Comparison of ENCODE assay signal across 31 cellular contexts in the genomic region with DNA sequence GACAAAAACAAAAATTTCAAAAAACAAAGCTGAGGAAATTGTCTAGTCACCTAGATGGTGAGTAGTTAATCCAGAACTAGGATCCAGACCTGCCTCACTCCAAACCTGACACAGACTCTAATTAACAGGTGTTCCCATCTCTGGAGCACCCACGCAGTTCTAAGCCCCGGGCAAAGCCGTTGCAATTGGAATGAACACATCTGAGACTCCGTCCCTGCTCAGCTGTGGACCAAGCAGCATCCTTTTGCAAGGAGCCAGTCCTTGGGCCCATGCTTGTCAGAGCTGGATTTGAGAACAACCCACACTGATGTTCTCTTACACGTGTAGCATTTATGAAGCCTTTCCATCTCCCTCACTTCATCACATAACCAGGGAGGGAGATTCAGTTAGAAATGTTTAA. TPM values are rescaled to one million over a fixed set of nuclear protein-coding genes. Genes with fewer than 3 reads are reported as not detected.
DNase-seq lines count a peak whose midpoint lies in the region; ATAC-seq and TF ChIP-seq lines count a peak whose summit lies in the region.
"Had no signal": no experiment of that assay in that cellular context is flagged by ENCODE, and none has a peak within 500 bp of the region (broad histone marks: within the 10 kb centered on the region; RNA-seq: fewer than 3 reads in every experiment).

No MANE protein-coding gene starts in this region.

- peaks cover 18 to 98% (median 80%) of the 10 kb centered on the region in 9 donors for H3K4me1 ChIP-seq in heart right ventricle
- H3K4me1 ChIP-seq in esophagus (ENCODE audit: control insufficient read depth in 2 of 2, insufficient read depth in 2 of 2, low read length in 1 of 2): no peaks in the 10 kb centered on the region
- peaks cover 90 to 97% of the 10 kb centered on the region in 2 donors for H3K4me1 ChIP-seq in gastrocnemius medialis
- peaks cover 24 to 31% (median 29%) of the 10 kb centered on the region in 4 donors for H3K4me1 ChIP-seq in upper lobe of left lung
- H3K4me1 ChIP-seq: breast epithelium had no signal

- TF ChIP-seq POLR2A in gastrocnemius medialis (IDR thresholded peaks at IDR 0.05): no peak
- no peak for TF ChIP-seq POLR2A in upper lobe of left lung (IDR thresholded peaks at IDR 0.05)

- WGBS in heart right ventricle, 2 donors: 84 to 88% methylated on average over 5 of the region's 5 CpGs
- 73 to 82% methylated on average over 5 of the region's 5 CpGs for WGBS in esophagus, 2 donors
- WGBS in upper lobe of left lung, 2 donors: 84 to 96% methylated on average over 5 of the region's 5 CpGs

- H3K27ac Mint-ChIP-seq in endothelial cell (ENCODE audit: unreplicated experiment): no peak overlapping the region
- H3K27ac Mint-ChIP-seq: activated CD4-positive, alpha-beta memory T cell treated with anti-CD3 and anti-CD28 coated beads, Interleukin-2, amount 10 ng/mL, durations not matched to agents 7 days and 5 days; activated naive CD4-positive, alpha-beta T cell treated with anti-CD3 and anti-CD28 coated beads, Interleukin-2, amount 10 ng/mL, durations not matched to agents 7 days and 5 days; natural killer cell treated with Interleukin-12 subunit alpha and Interleukin-12 subunit beta and Interleukin-15 and Interleukin-18, amount 100 ng/mL, for 72 hours; T-helper 1 cell treated with Interleukin-12 subunit alpha and Interleukin-12 subunit beta and Interleukin-4 antibody, amounts not matched to agents 30 μg/mL and 1 μg/mL, for 36 hours had no signal

- H3K27ac ChIP-seq in heart right ventricle: peak overlapping the region in 7 of 10 donors; percentile 25 to 76 (median 59)
- H3K27ac ChIP-seq in esophagus (ENCODE audit: low read depth in 2 of 2, low read length in 1 of 2): peak overlapping the region; percentile 17
- H3K27ac ChIP-seq in gastrocnemius medialis: peak overlapping the region; percentile 75 to 93 (median 80)
- H3K27ac ChIP-seq in upper lobe of left lung: peak overlapping the region in 3 of 4 donors; percentile 27 to 37 (median 28)
- H3K27ac ChIP-seq: SJSA1 had no signal

- H3K36me3 ChIP-seq in heart right ventricle: peaks cover 0 to 78% (median 9%) of the 10 kb centered on the region in 9 donors
- peaks cover 0 to 8% of the 10 kb centered on the region in 2 donors for H3K36me3 ChIP-seq in esophagus (ENCODE audit: control insufficient read depth in 2 of 2, insufficient read depth in 2 of 2, low read length in 1 of 2)
- peaks cover 0 to 28% of the 10 kb centered on the region in 2 donors for H3K36me3 ChIP-seq in gastrocnemius medialis
- peaks cover under 1 to 64% (median 8%) of the 10 kb centered on the region in 4 donors for H3K36me3 ChIP-seq in upper lobe of left lung
- H3K36me3 ChIP-seq: breast epithelium, SJSA1 had no signal

- H3K9me3 ChIP-seq in heart right ventricle: no peaks in the 10 kb centered on the region
- no peaks in the 10 kb centered on the region for H3K9me3 ChIP-seq in esophagus (ENCODE audit: control insufficient read depth in 2 of 2, insufficient read depth in 1 of 2, low read depth in 1 of 2, low read length in 1 of 2)
- H3K9me3 ChIP-seq in gastrocnemius medialis: no peaks in the 10 kb centered on the region
- no peaks in the 10 kb centered on the region for H3K9me3 ChIP-seq in upper lobe of left lung
- H3K9me3 ChIP-seq: breast epithelium, esophagus muscularis mucosa, left lung, SJSA1, thyroid gland had no signal

- in situ Hi-C loops in gastrocnemius medialis (cut with MboI; ENCODE audit: low sequenced_read_pairs in 4 of 4): no loop called here

- ATAC-seq in heart right ventricle (no peak), gastrocnemius medialis (no peak), upper lobe of left lung (ENCODE audit: low FRiP score in 2 of 2) (no peak), omental fat pad (ENCODE audit: low FRiP score) (no peak)
- ATAC-seq: natural killer cell treated with Interleukin-12 subunit alpha and Interleukin-12 subunit beta and Interleukin-15 and Interleukin-18, amount 100 ng/mL, for 72 hours; sciatic nerve had no signal

- H3K36me3 Mint-ChIP-seq in endothelial cell (ENCODE audit: low read depth, unreplicated experiment): peaks cover 3% of the 10 kb centered on the region
- H3K36me3 Mint-ChIP-seq: activated naive CD4-positive, alpha-beta T cell treated with anti-CD3 and anti-CD28 coated beads, Interleukin-2, amount 10 ng/mL, durations not matched to agents 7 days and 5 days; natural killer cell treated with Interleukin-12 subunit alpha and Interleukin-12 subunit beta and Interleukin-15 and Interleukin-18, amount 100 ng/mL, for 72 hours had no signal

- DNase-seq in heart right ventricle (no peak), cardiac septum (ENCODE audit: low spot score) (no peak), gastrocnemius medialis (no peak), upper lobe of left lung (no peak), omental fat pad (ENCODE audit: low spot score) (no peak), endothelial cell (ENCODE audit: low spot score) (no peak), SIG-M5 (lab: John Stamatoyannopoulos, UW) (no peak)
- DNase-seq: activated CD4-positive, alpha-beta memory T cell treated with anti-CD3 and anti-CD28 coated beads, Interleukin-2, amount 10 ng/mL, durations not matched to agents 7 days and 5 days; activated CD4-positive, CD25-positive, alpha-beta regulatory T cell treated with anti-CD3 and anti-CD28 coated beads, Interleukin-2, amount 50 U/mL, for 72 hours; activated CD8-positive, alpha-beta memory T cell treated with anti-CD3 and anti-CD28 coated beads, Interleukin-2, amount 50 U/mL, for 48 hours; activated naive CD4-positive, alpha-beta T cell treated with anti-CD3 and anti-CD28 coated beads, Interleukin-2, amount 10 ng/mL, durations not matched to agents 7 days and 5 days; AML-193; amniotic stem cell; cortex of kidney; DMS153; foreskin melanocyte; hypothalamus; KBM-7; left lung; midbrain; NCI-H1105 treated with DMSO at 0.1 percent for 48 hours; NCI-H774; stimulated activated naive CD4-positive, alpha-beta T cell; thyroid gland had no signal

- intact Hi-C loops in heart right ventricle (cut with DNase I) (no loop called here), cardiac septum (cut with DNase I) (no loop called here), gastrocnemius medialis (cut with DNase I; ENCODE audit: low total_unique reads) (no loop called here)

- H3K4me3 ChIP-seq in heart right ventricle (no peak overlapping the region), esophagus (ENCODE audit: low read depth in 1 of 2, low read length in 2 of 2) (no peak overlapping the region), gastrocnemius medialis (no peak overlapping the region), upper lobe of left lung (no peak overlapping the region)
- H3K4me3 ChIP-seq: breast epithelium, esophagus muscularis mucosa, left lung, SJSA1, thyroid gland had no signal

- peaks cover 7% of the 10 kb centered on the region for H3K4me1 Mint-ChIP-seq in endothelial cell (ENCODE audit: unreplicated experiment)
- H3K4me1 Mint-ChIP-seq: activated CD4-positive, alpha-beta memory T cell treated with anti-CD3 and anti-CD28 coated beads, Interleukin-2, amount 10 ng/mL, durations not matched to agents 7 days and 5 days; activated naive CD4-positive, alpha-beta T cell treated with anti-CD3 and anti-CD28 coated beads, Interleukin-2, amount 10 ng/mL, durations not matched to agents 7 days and 5 days had no signal

- no peak for TF ChIP-seq EP300 in upper lobe of left lung (IDR thresholded peaks at IDR 0.05)

- no peaks in the 10 kb centered on the region for H3K27me3 ChIP-seq in heart right ventricle
- no peaks in the 10 kb centered on the region for H3K27me3 ChIP-seq in esophagus (ENCODE audit: control insufficient read depth in 1 of 2, insufficient read depth in 2 of 2, low read length in 2 of 2)
- H3K27me3 ChIP-seq in gastrocnemius medialis: no peaks in the 10 kb centered on the region
- H3K27me3 ChIP-seq in upper lobe of left lung: no peaks in the 10 kb centered on the region
- H3K27me3 ChIP-seq: breast epithelium, esophagus muscularis mucosa, left lung, SJSA1, thyroid gland had no signal

- H3K27me3 Mint-ChIP-seq in endothelial cell (ENCODE audit: unreplicated experiment): peaks cover 4% of the 10 kb centered on the region
- H3K27me3 Mint-ChIP-seq: activated CD4-positive, alpha-beta memory T cell treated with anti-CD3 and anti-CD28 coated beads, Interleukin-2, amount 10 ng/mL, durations not matched to agents 7 days and 5 days had no signal

- no peaks in the 10 kb centered on the region for H3K9me3 Mint-ChIP-seq in endothelial cell (ENCODE audit: unreplicated experiment)
- H3K9me3 Mint-ChIP-seq: activated CD4-positive, alpha-beta memory T cell treated with anti-CD3 and anti-CD28 coated beads, Interleukin-2, amount 10 ng/mL, durations not matched to agents 7 days and 5 days; activated naive CD4-positive, alpha-beta T cell treated with anti-CD3 and anti-CD28 coated beads, Interleukin-2, amount 10 ng/mL, durations not matched to agents 7 days and 5 days; natural killer cell treated with Interleukin-12 subunit alpha and Interleukin-12 subunit beta and Interleukin-15 and Interleukin-18, amount 100 ng/mL, for 72 hours; T-helper 1 cell treated with Interleukin-12 subunit alpha and Interleukin-12 subunit beta and Interleukin-4 antibody, amounts not matched to agents 30 μg/mL and 1 μg/mL, for 36 hours had no signal

- no peak for TF ChIP-seq CTCF in heart right ventricle (IDR thresholded peaks at IDR 0.05)
- no peak for TF ChIP-seq CTCF in gastrocnemius medialis (IDR thresholded peaks at IDR 0.05 in 4 of 5, conservative IDR thresholded peaks at IDR 0.05 in 1 of 5)
- no peak for TF ChIP-seq CTCF in upper lobe of left lung (IDR thresholded peaks at IDR 0.05)
- no peak for TF ChIP-seq CTCF in omental fat pad (IDR thresholded peaks at IDR 0.05)
- no peak for TF ChIP-seq CTCF in endothelial cell (IDR thresholded peaks at IDR 0.05; ENCODE audit: unreplicated experiment)

- H3K4me3 Mint-ChIP-seq in endothelial cell (ENCODE audit: unreplicated experiment): no peak overlapping the region
- H3K4me3 Mint-ChIP-seq: activated CD4-positive, alpha-beta memory T cell treated with anti-CD3 and anti-CD28 coated beads, Interleukin-2, amount 10 ng/mL, durations not matched to agents 7 days and 5 days; activated naive CD4-positive, alpha-beta T cell treated with anti-CD3 and anti-CD28 coated beads, Interleukin-2, amount 10 ng/mL, durations not matched to agents 7 days and 5 days; natural killer cell treated with Interleukin-12 subunit alpha and Interleukin-12 subunit beta and Interleukin-15 and Interleukin-18, amount 100 ng/mL, for 72 hours; T-helper 1 cell treated with Interleukin-12 subunit alpha and Interleukin-12 subunit beta and Interleukin-4 antibody, amounts not matched to agents 30 μg/mL and 1 μg/mL, for 36 hours had no signal

RNA-seq across cellular contexts. Expression of a gene that starts 54.8 kb away (rescaled TPM):
- total RNA-seq in heart right ventricle (10 to 100 TPM; 28.2 to 75.7 (median 45.7) TPM), cardiac septum (57.6 TPM), gastrocnemius medialis (100 to 1,000 TPM in 3 of 4 donors, 10 to 100 TPM in 1; 96.0 to 581 (median 167) TPM), upper lobe of left lung (100 to 1,000 TPM in 4 of 6 donors, 10 to 100 TPM in 2; 47.4 to 269 (median 118) TPM), omental fat pad (1,000 to 10,000 TPM in 1 of 4 donors, 100 to 1,000 TPM in 3; 135 to 1,380 (median 270) TPM), endothelial cell (ENCODE audit: unreplicated experiment) (9.5 TPM)
- polyA plus RNA-seq in heart right ventricle (100 to 1,000 TPM in 1 of 2 donors, 10 to 100 TPM in 1; 18.6 to 459 TPM), esophagus (10 to 100 TPM; 17.2 to 21.2 TPM)

Comparison
In these comparisons a context has a peak if more than half of its experiments do, and no peak if none do; other contexts are left out.
1. H3K27ac ChIP-seq: peak in every context shown above with its lines; median percentile 80 in gastrocnemius medialis; 59 in heart right ventricle; 28 in upper lobe of left lung; 17 in esophagus.